In genomic region chr5:135565691-135566421, GRCh38 we compare ENCODE assay signal across 9 cellular contexts. TPM values are rescaled to one million over a fixed set of nuclear protein-coding genes. Genes with fewer than 3 reads are reported as not detected.
A peak's percentile ranks its signal among the peaks of the same experiment; 100 is the strongest.
DNase-seq lines count a peak whose midpoint lies in the region; ATAC-seq and TF ChIP-seq lines count a peak whose summit lies in the region.
"Had no signal": no experiment of that assay in that cellular context is flagged by ENCODE, and none has a peak within 500 bp of the region (broad histone marks: within the 10 kb centered on the region; RNA-seq: fewer than 3 reads in every experiment).

No MANE protein-coding gene starts in this region.

- H3K27ac ChIP-seq in ascending aorta, result no peak overlapping the region
- H3K27ac ChIP-seq: BLaER1 had no signal

- no peaks in the 10 kb centered on the region for H3K27me3 ChIP-seq in ascending aorta
- H3K27me3 ChIP-seq: BLaER1 had no signal

- intact Hi-C loops in ascending aorta (cut with DNase I), result no loop called here

- no peaks in the 10 kb centered on the region for H3K4me1 ChIP-seq in ascending aorta

- peak; percentile 55 for DNase-seq in NCI-H146 (lab: John Stamatoyannopoulos, UW)
- no peak for DNase-seq in NCI-H146 treated with DMSO at 0.1 percent for 48 hours (lab: John Stamatoyannopoulos, UW; ENCODE audit: unreplicated experiment)
- no peak for DNase-seq in LNCaP clone FGC (ENCODE audit: low read depth)
- DNase-seq in T-helper 1 cell, result peak; percentile 17 to 59 (median 36)
- DNase-seq in ascending aorta (ENCODE audit: low spot score in 2 of 2), result peak in 1 of 2 donors; percentile 77
- peak; percentile 38 to 69 for DNase-seq in hippocampal formation (lab: John Stamatoyannopoulos, UW)
- peak; percentile 54 to 75 for DNase-seq in stimulated activated CD4-positive, alpha-beta T cell treated with anti-CD3 and anti-CD28 coated beads, Interleukin-12 subunit alpha, Interleukin-12 subunit beta, amount 100 ng/mL, for 24 hours (ENCODE audit: low read depth in 2 of 2)

- no peak for ATAC-seq in HG03442 (IDR thresholded peaks at IDR 0.05; ENCODE audit: unreplicated experiment)

- H3K9me3 ChIP-seq in ascending aorta, result no peaks in the 10 kb centered on the region
- H3K9me3 ChIP-seq: BLaER1 had no signal

- H3K4me3 ChIP-seq in LNCaP clone FGC (ENCODE audit: low read depth, low read length) (no peak overlapping the region), ascending aorta (no peak overlapping the region)
- H3K4me3 ChIP-seq: BLaER1 had no signal

- peak; percentile 93 for TF ChIP-seq CTCF in LNCaP clone FGC (IDR thresholded peaks at IDR 0.05; ENCODE audit: control insufficient read depth, extremely low read depth, insufficient read depth)
- peak; percentile 39 to 70 (median 69) for TF ChIP-seq CTCF in ascending aorta (IDR thresholded peaks at IDR 0.05)

- no peaks in the 10 kb centered on the region for H3K36me3 ChIP-seq in ascending aorta
- H3K36me3 ChIP-seq: BLaER1 had no signal

RNA-seq across cellular contexts. Expression of gene CXCL14, which starts 12.9 kb away (rescaled TPM):
- 45.3 TPM for total RNA-seq in ascending aorta

RNA-seq across cellular contexts. Expression of gene NEUROG1, which starts 30.1 kb away (rescaled TPM):
- total RNA-seq in ascending aorta, result not detected

Comparison
In these comparisons a context has a peak if more than half of its experiments do, and no peak if none do; other contexts are left out.
1. DNase-seq: peak in NCI-H146 (single experiment), T-helper 1 cell (5 of 5), hippocampal formation (2 of 2) and stimulated activated CD4-positive, alpha-beta T cell treated with anti-CD3 and anti-CD28 coated beads, Interleukin-12 subunit alpha, Interleukin-12 subunit beta, amount 100 ng/mL, for 24 hours (2 of 2); none in NCI-H146 treated with DMSO at 0.1 percent for 48 hours (single experiment) and LNCaP clone FGC (single experiment).